Comparison of ENCODE assay signal across 8 cellular contexts in genomic region chr10:110279062-110279986, GRCh38. TPM values are rescaled to one million over a fixed set of nuclear protein-coding genes. Genes with fewer than 3 reads are reported as not detected.
DNase-seq lines count a peak whose midpoint lies in the region; ATAC-seq, FAIRE-seq and TF ChIP-seq lines count a peak whose summit lies in the region.

No MANE protein-coding gene starts in this region.

- H3K27ac ChIP-seq in SK-N-SH (ENCODE audit: low read depth in 2 of 2, low read length in 1 of 2), result no peak overlapping the region; a peak in 1 of 4 replicates
- no peak overlapping the region for H3K27ac ChIP-seq in iPS DF 6.9 (ENCODE audit: low read length)
- H3K27ac ChIP-seq in small intestine (ENCODE audit: low read depth in 1 of 2, low read length in 1 of 2), result no peak overlapping the region

- no peak for ATAC-seq in HG02981 (IDR thresholded peaks at IDR 0.05; ENCODE audit: unreplicated experiment)

- no peaks in the 10 kb centered on the region for H3K9me3 ChIP-seq in SK-N-SH
- H3K9me3 ChIP-seq in iPS DF 6.9 (ENCODE audit: control insufficient read depth, insufficient read depth, low read length), result no peaks in the 10 kb centered on the region
- H3K9me3 ChIP-seq in small intestine (ENCODE audit: control insufficient read depth, low read depth), result no peaks in the 10 kb centered on the region

- POLR2A ChIA-PET in SK-N-SH (lab: Yijun Ruan, JAX), result interaction anchor here (0.6 to 0.9 kb wide), 2 partner anchors 69 to 138 kb away, joined by 3 to 4 read pairs; no protein-coding TSS in a partner anchor

- H3K9ac ChIP-seq in SK-N-SH, result no peak overlapping the region

- H3K4me3 ChIP-seq in LNCaP clone FGC (ENCODE audit: low read depth, low read length), result no peak overlapping the region
- H3K4me3 ChIP-seq in SK-N-SH (ENCODE audit: low read depth in 2 of 2, low read length in 1 of 2), result no peak overlapping the region
- no peak overlapping the region for H3K4me3 ChIP-seq in iPS DF 6.9 (ENCODE audit: low read length)
- no peak overlapping the region for H3K4me3 ChIP-seq in small intestine (ENCODE audit: low read depth in 1 of 2, low read length in 2 of 2)

- TF ChIP-seq RAD21 in SK-N-SH (IDR thresholded peaks at IDR 0.05; ENCODE audit: low read length), result peak; percentile 88

- TF ChIP-seq EP300 in SK-N-SH (IDR thresholded peaks at IDR 0.05; ENCODE audit: borderline replicate concordance in 1 of 2, low read depth in 1 of 2, low read length in 1 of 2), result no peak

- H3F3A ChIP-seq in SK-N-SH (replicated peaks; ENCODE audit: insufficient read depth), result peaks cover 11% of the 10 kb centered on the region

- H3K36me3 ChIP-seq in SK-N-SH (replicated peaks in 1 of 2; ENCODE audit: control insufficient read depth in 1 of 2, insufficient read depth in 2 of 2, low read length in 1 of 2), result peaks cover 4 to 19% of the 10 kb centered on the region in 2 experiments
- no peaks in the 10 kb centered on the region for H3K36me3 ChIP-seq in iPS DF 6.9 (ENCODE audit: control insufficient read depth, insufficient read depth, low read length)
- no peaks in the 10 kb centered on the region for H3K36me3 ChIP-seq in small intestine (ENCODE audit: control insufficient read depth in 2 of 2, insufficient read depth in 2 of 2, low read length in 2 of 2)

- no peaks in the 10 kb centered on the region for H3K27me3 ChIP-seq in SK-N-SH (ENCODE audit: insufficient read depth)
- H3K27me3 ChIP-seq in iPS DF 6.9 (ENCODE audit: control insufficient read depth, insufficient read depth, low read length), result no peaks in the 10 kb centered on the region
- no peaks in the 10 kb centered on the region for H3K27me3 ChIP-seq in small intestine (ENCODE audit: control insufficient read depth in 2 of 2, insufficient read depth in 2 of 2, low read length in 2 of 2)

- no peaks in the 10 kb centered on the region for H3K9me2 ChIP-seq in SK-N-SH

- H3K79me2 ChIP-seq in SK-N-SH (ENCODE audit: insufficient read depth), result no peaks in the 10 kb centered on the region; the same call in 1 of the 2 replicates

- WGBS in SK-N-SH (ENCODE audit: low lambda C conversion rate), result 61% methylated on average over 10 of the region's 10 CpGs
- WGBS in iPS DF 6.9 (ENCODE audit: insufficient coverage, insufficient read length), result no CpG with 5 or more reads among the region's 10 CpGs
- WGBS in small intestine, 3 donors, result 41 to 48% (median 44%) methylated on average over 10 of the region's 10 CpGs

- peak overlapping the region; percentile 62; the same call in 1 of the 2 replicates for H2AFZ ChIP-seq in SK-N-SH (ENCODE audit: low read depth)

- H3K4me1 ChIP-seq in SK-N-SH (ENCODE audit: control insufficient read depth in 1 of 2, insufficient read depth in 2 of 2, low read depth in 1 of 2, low read length in 1 of 2) (peaks cover 3 to 5% of the 10 kb centered on the region in 2 experiments; a peak in 2 of 4 replicates), iPS DF 6.9 (ENCODE audit: control insufficient read depth, insufficient read depth, low read length) (no peaks in the 10 kb centered on the region), small intestine (ENCODE audit: control insufficient read depth in 2 of 2, insufficient read depth in 1 of 2, low read depth in 1 of 2, low read length in 1 of 2) (peaks cover 0 to 2% of the 10 kb centered on the region in 2 donors)

- DNase-seq in activated gamma-delta T cell treated with Interleukin-2 at 50 U/mL for 16 hours (peak; percentile 29), activated gamma-delta T cell (lab: John Stamatoyannopoulos, UW) (no peak), LNCaP clone FGC (ENCODE audit: low read depth) (peak; percentile 47), SK-N-SH (peak; percentile 54), brain pericyte (ENCODE audit: low read depth, low spot score) (peak; percentile 11), iPS DF 6.9 (ENCODE audit: low read depth, low spot score) (peak; percentile 20), small intestine (peak; percentile 79)

- TF ChIP-seq CTCF in LNCaP clone FGC (IDR thresholded peaks at IDR 0.05; ENCODE audit: control insufficient read depth, extremely low read depth, insufficient read depth) (peak; percentile 81), SK-N-SH (IDR thresholded peaks at IDR 0.05) (peak; percentile 86)

- no peaks in the 10 kb centered on the region for H4K20me1 ChIP-seq in SK-N-SH (ENCODE audit: insufficient read depth)

- H3K4me2 ChIP-seq in SK-N-SH, result no peak overlapping the region

- CTCF ChIA-PET in SK-N-SH (lab: Yijun Ruan, JAX), result interaction anchor here (0.6 to 3.6 kb wide), 33 partner anchors 8 to 398 kb away, joined by 3 to 44 read pairs (median 4); no protein-coding TSS in a partner anchor

- peak; percentile 87 for FAIRE-seq in small intestine (lab: Jason Lieb, UNC)

TF ChIP-seq in SK-N-SH, 30 proteins besides CTCF, POLR2A, EP300 and RAD21:
- peak; percentile 93 for TF ChIP-seq SMC3 (IDR thresholded peaks at IDR 0.05; ENCODE audit: low read depth, low read length)
- 0 out of 2 replicates have a peak, but pooled peaks have one; percentile 13 for TF ChIP-seq ELF1 (IDR thresholded peaks at IDR 0.05)
- no peak for TF ChIP-seq JUND (IDR thresholded peaks at IDR 0.05)
- TF ChIP-seq RFX5 (IDR thresholded peaks at IDR 0.05; ENCODE audit: low read length), result no peak
- no peak for TF ChIP-seq NRF1 (IDR thresholded peaks at IDR 0.05; ENCODE audit: low read depth, low read length)
- TF ChIP-seq CHD2 (IDR thresholded peaks at IDR 0.05; ENCODE audit: low read length, partially characterized antibody), result no peak

RNA-seq across cellular contexts. Expression of gene SMNDC1, which starts 25.4 kb away (rescaled TPM):
- 13.3 and 14.2 TPM in 2 replicates for polyA plus RNA-seq in SK-N-SH (2012; rRNA removed)
- 15.5 and 22.5 TPM in 2 replicates for polyA plus RNA-seq in SK-N-SH (2012; cell fraction: cytosol; rRNA removed)
- polyA plus RNA-seq in SK-N-SH (2012; cell fraction: nucleus; rRNA removed), result 8.8 and 15.4 TPM in 2 replicates
- 10 to 100 TPM; 11.3 to 12.3 (median 11.7) TPM for polyA plus RNA-seq in small intestine
